Comparison of ENCODE assay signal across 8 cellular contexts in the genomic region with DNA sequence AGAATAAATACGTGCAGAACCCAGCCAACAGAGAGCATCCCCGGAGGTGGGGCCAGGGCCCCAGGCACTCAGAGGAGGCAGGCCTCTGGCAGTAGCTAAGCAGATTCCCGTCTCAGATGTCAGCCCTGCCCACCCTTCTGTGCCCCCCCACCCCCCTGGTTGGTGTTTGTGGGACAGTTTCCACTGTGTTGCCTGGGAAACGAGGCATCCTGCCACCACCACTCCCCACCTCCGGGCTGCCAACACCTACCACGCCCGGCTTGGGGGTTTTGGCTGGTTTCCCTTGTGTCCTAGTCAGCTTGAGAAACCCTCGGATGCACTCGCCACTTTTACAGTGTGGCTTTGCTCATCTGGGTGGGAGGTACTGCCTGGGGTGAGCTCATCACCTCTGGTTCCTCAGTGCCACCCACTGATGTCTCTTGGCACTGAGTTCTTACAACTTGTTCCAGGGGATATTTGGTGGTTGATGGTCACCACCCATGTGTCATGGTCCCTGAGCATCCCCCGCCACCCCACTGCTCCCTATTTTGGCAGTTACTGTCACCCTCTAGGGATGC.
A peak's percentile ranks its signal among the peaks of the same experiment; 100 is the strongest.
DNase-seq lines count a peak whose midpoint lies in the region; ATAC-seq and TF ChIP-seq lines count a peak whose summit lies in the region.

No MANE protein-coding gene starts in this region.

- H3K27me3 Mint-ChIP-seq in activated CD4-positive, alpha-beta memory T cell treated with anti-CD3 and anti-CD28 coated beads for 36 hours: peaks cover 3% of the 10 kb centered on the region

- no peak for ATAC-seq in GM19395 (IDR thresholded peaks at IDR 0.05; ENCODE audit: unreplicated experiment)
- no peak for ATAC-seq in HG03097 (IDR thresholded peaks at IDR 0.05; ENCODE audit: low FRiP score, unreplicated experiment)

- CTCF ChIA-PET in BJ (lab: Yijun Ruan, JAX) (interaction anchor here (0.6 to 1.6 kb wide), 2 partner anchors 67 to 192 kb away, joined by 3 to 4 read pairs; no protein-coding TSS in a partner anchor), GM10248 (lab: Yijun Ruan, JAX) (interaction anchor here (0.9 to 2.0 kb wide), 4 partner anchors 11 to 34 kb away, joined by 3 to 11 read pairs (median 4); no protein-coding TSS in a partner anchor)
- CTCF ChIA-PET in activated CD4-positive, alpha-beta memory T cell treated with anti-CD3 and anti-CD28 coated beads for 36 hours (lab: Charles Lee): interaction anchor here (0.6 to 2.6 kb wide), 14 partner anchors 29 to 155 kb away, joined by 3 to 13 read pairs (median 4); a partner anchor contains a TSS

- H3K36me3 Mint-ChIP-seq in activated CD4-positive, alpha-beta memory T cell treated with anti-CD3 and anti-CD28 coated beads for 36 hours: no peaks in the 10 kb centered on the region

- POLR2A ChIA-PET in BJ (lab: Charles Lee): interaction anchor here (0.6 kb wide), 2 partner anchors 50 to 129 kb away, joined by 3 read pairs; no protein-coding TSS in a partner anchor
- POLR2A ChIA-PET in activated CD4-positive, alpha-beta memory T cell treated with anti-CD3 and anti-CD28 coated beads for 36 hours (lab: Charles Lee): interaction anchor here (0.9 to 2.3 kb wide), 14 partner anchors 8 to 151 kb away, joined by 3 to 19 read pairs (median 5); a partner anchor contains a TSS
- POLR2A ChIA-PET in GM10248 (lab: Yijun Ruan, JAX): no interaction called here

- no peak for TF ChIP-seq POLR2A in NB4 (IDR thresholded peaks at IDR 0.05; ENCODE audit: extremely low read depth, insufficient read length)

- no peaks in the 10 kb centered on the region for H3K9me3 Mint-ChIP-seq in activated CD4-positive, alpha-beta memory T cell treated with anti-CD3 and anti-CD28 coated beads for 36 hours

- DNase-seq in BJ (ENCODE audit: low read depth) (peak; percentile 91), NB4 (ENCODE audit: low read depth) (peak; percentile 58), dorsolateral prefrontal cortex (peak; percentile 13 to 76 (median 58)), posterior vena cava (ENCODE audit: low spot score) (peak; percentile 89), GM10248 (ENCODE audit: extremely low spot score) (no peak)
- peak; percentile 95 for DNase-seq in activated CD4-positive, alpha-beta memory T cell treated with anti-CD3 and anti-CD28 coated beads for 36 hours

- H3K27ac ChIP-seq in dorsolateral prefrontal cortex: no peak overlapping the region

- H3K4me1 Mint-ChIP-seq in activated CD4-positive, alpha-beta memory T cell treated with anti-CD3 and anti-CD28 coated beads for 36 hours (ENCODE audit: low read depth): peaks cover 54% of the 10 kb centered on the region

- H3K27me3 ChIP-seq in BJ (ENCODE audit: control insufficient read depth, insufficient read depth, low read length): no peaks in the 10 kb centered on the region; the same call in 1 of the 2 replicates
- H3K27me3 ChIP-seq in dorsolateral prefrontal cortex: no peaks in the 10 kb centered on the region

- TF ChIP-seq CTCF in BJ (IDR thresholded peaks at IDR 0.05; ENCODE audit: insufficient read depth, low read depth, low read length): no peak
- no peak for TF ChIP-seq CTCF in NB4 (IDR thresholded peaks at IDR 0.05; ENCODE audit: low read depth, low read length)
- TF ChIP-seq CTCF in dorsolateral prefrontal cortex (IDR thresholded peaks at IDR 0.05 in 54 of 56, conservative IDR thresholded peaks at IDR 0.05 in 2 of 56; ENCODE audit: low read depth in 1 of 56, partially characterized antibody in 56 of 56): no peak
- TF ChIP-seq CTCF in GM10248 (IDR thresholded peaks at IDR 0.05; ENCODE audit: control extremely low read depth, extremely low read depth, low read depth, missing control alignments): no peak

- intact Hi-C loops in activated CD4-positive, alpha-beta memory T cell treated with anti-CD3 and anti-CD28 coated beads for 36 hours (cut with micrococcal nuclease): loop anchor here (1.0 to 2.0 kb wide), 6 partner anchors 47 to 280 kb away; a partner anchor contains a TSS
- intact Hi-C loops in dorsolateral prefrontal cortex (cut with DNase I): no loop called here
- intact Hi-C loops in posterior vena cava (cut with DNase I): no loop called here

- peak overlapping the region; percentile 75 for H3K27ac Mint-ChIP-seq in activated CD4-positive, alpha-beta memory T cell treated with anti-CD3 and anti-CD28 coated beads for 36 hours

- no peak overlapping the region for H3K4me3 ChIP-seq in BJ (ENCODE audit: low read depth, low read length)
- no peak overlapping the region for H3K4me3 ChIP-seq in NB4 (ENCODE audit: low read depth, low read length)
- no peak overlapping the region for H3K4me3 ChIP-seq in dorsolateral prefrontal cortex

- H3K36me3 ChIP-seq in BJ (ENCODE audit: control insufficient read depth, insufficient read depth, low read length): no peaks in the 10 kb centered on the region

- H3K4me3 Mint-ChIP-seq in activated CD4-positive, alpha-beta memory T cell treated with anti-CD3 and anti-CD28 coated beads for 36 hours: no peak overlapping the region
